24 cellular contexts compared by ENCODE assay signal in the genomic region with DNA sequence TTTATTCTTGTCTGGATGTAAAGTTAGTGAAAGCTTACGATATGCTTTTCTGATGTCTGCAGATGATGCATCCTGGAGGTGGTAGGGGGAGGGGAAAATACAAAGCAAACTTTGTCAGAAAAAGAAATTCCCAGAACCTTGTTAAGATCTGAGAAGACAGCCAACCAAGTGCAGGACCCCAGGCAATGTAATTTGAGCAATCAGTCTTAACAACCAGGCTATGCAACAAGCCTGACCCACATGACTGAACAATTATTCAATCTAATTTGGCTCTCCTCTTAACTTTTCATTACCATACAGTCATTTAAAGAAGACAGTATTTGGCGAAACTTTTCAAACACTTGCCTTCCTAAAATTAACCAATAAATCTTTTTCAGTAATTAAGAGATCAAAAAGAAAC.
A peak's percentile ranks its signal among the peaks of the same experiment; 100 is the strongest.
DNase-seq lines count a peak whose midpoint lies in the region; ATAC-seq, FAIRE-seq and TF ChIP-seq lines count a peak whose summit lies in the region.
"Had no signal": no experiment of that assay in that cellular context is flagged by ENCODE, and none has a peak within 500 bp of the region (broad histone marks: within the 10 kb centered on the region; RNA-seq: fewer than 3 reads in every experiment).

No MANE protein-coding gene starts in this region.

- H3K4me3 ChIP-seq in A673 (ENCODE audit: low read depth, low read length, poor library complexity, severe bottlenecking): no peak overlapping the region
- H3K4me3 ChIP-seq in IMR-90 (ENCODE audit: insufficient read depth, low read depth, low read length): no peak overlapping the region
- H3K4me3 ChIP-seq in K562: no peak overlapping the region
- H3K4me3 ChIP-seq: right lobe of liver, SJSA1, transverse colon had no signal

- H3K4me1 Mint-ChIP-seq in activated CD8-positive, alpha-beta T cell treated with anti-CD3 and anti-CD28 coated beads, Interleukin-2, amount 10 ng/mL, durations not matched to agents 7 days and 5 days (ENCODE audit: low read depth): no peaks in the 10 kb centered on the region
- H3K4me1 Mint-ChIP-seq: activated CD8-positive, alpha-beta memory T cell treated with anti-CD3 and anti-CD28 coated beads, Interleukin-2, amount 10 ng/mL, durations not matched to agents 7 days and 5 days had no signal

- FAIRE-seq in K562 (lab: Jason Lieb, UNC): peak; percentile 83
- FAIRE-seq: GM18507 had no signal

- H3K18ac ChIP-seq in IMR-90 (ENCODE audit: low read depth, low read length): peak overlapping the region; percentile 59; the same call in 1 of the 2 replicates

- H3K23ac ChIP-seq in IMR-90 (ENCODE audit: low read depth, low read length): no peak overlapping the region

- H3K9me3 ChIP-seq in A673 (ENCODE audit: low read depth, low read length, poor library complexity, severe bottlenecking): no peaks in the 10 kb centered on the region
- no peaks in the 10 kb centered on the region for H3K9me3 ChIP-seq in IMR-90 (ENCODE audit: control insufficient read depth, insufficient read depth, low read length)
- no peaks in the 10 kb centered on the region for H3K9me3 ChIP-seq in K562 (replicated peaks; ENCODE audit: control insufficient read depth, insufficient read depth, low read depth, low read length)
- H3K9me3 ChIP-seq: right lobe of liver, SJSA1, transverse colon had no signal

- H3K27ac ChIP-seq in A673 (ENCODE audit: low read depth, low read length, poor library complexity, severe bottlenecking) (no peak overlapping the region), IMR-90 (ENCODE audit: insufficient read depth, low read length) (no peak overlapping the region), K562 (ENCODE audit: extremely low read depth, low read depth, low read length) (peak overlapping the region; percentile 26; the same call in 1 of the 3 replicates)
- H3K27ac ChIP-seq: right lobe of liver, transverse colon had no signal

- no peak for TF ChIP-seq POLR2A in IMR-90 (IDR thresholded peaks at IDR 0.05; ENCODE audit: low read depth, low read length)
- TF ChIP-seq POLR2A in K562 (conservative IDR thresholded peaks at IDR 0.05): no peak

- H3K56ac ChIP-seq in IMR-90 (ENCODE audit: extremely low read depth, insufficient read depth, low read length): no peak overlapping the region

- H3K36me3 Mint-ChIP-seq in activated CD8-positive, alpha-beta T cell treated with anti-CD3 and anti-CD28 coated beads, Interleukin-2, amount 10 ng/mL, durations not matched to agents 7 days and 5 days (ENCODE audit: low read depth): peaks cover 2% of the 10 kb centered on the region
- H3K36me3 Mint-ChIP-seq: activated CD8-positive, alpha-beta memory T cell treated with anti-CD3 and anti-CD28 coated beads, Interleukin-2, amount 10 ng/mL, durations not matched to agents 7 days and 5 days had no signal

- H2AFZ ChIP-seq in IMR-90 (replicated peaks; ENCODE audit: low read length, poor library complexity): no peak overlapping the region
- H2AFZ ChIP-seq in K562 (ENCODE audit: low read depth, low read length): no peak overlapping the region

- no peak overlapping the region for H3K9ac ChIP-seq in IMR-90 (ENCODE audit: low read depth, low read length)
- H3K9ac ChIP-seq in K562 (ENCODE audit: insufficient read depth in 1 of 2, low read depth in 2 of 2, low read length in 2 of 2): no peak overlapping the region

- in situ Hi-C loops in IMR-90 (cut with MboI; ENCODE audit: low sequenced_read_pairs): no loop called here
- in situ Hi-C loops in K562 (cut with MboI): loop anchor here (25.0 kb wide), 1 partner anchor 442 kb away; no protein-coding TSS in a partner anchor

- ATAC-seq in IMR-90 (ENCODE audit: low read depth): no peak
- peak; percentile 59 for ATAC-seq in K562
- no peak for ATAC-seq in activated CD8-positive, alpha-beta T cell treated with anti-CD3 and anti-CD28 coated beads, Interleukin-2, amount 10 ng/mL, durations not matched to agents 7 days and 5 days
- ATAC-seq: activated CD8-positive, alpha-beta memory T cell treated with anti-CD3 and anti-CD28 coated beads, Interleukin-2, amount 10 ng/mL, durations not matched to agents 7 days and 5 days; left lobe of liver; right lobe of liver; stimulated activated naive CD8-positive, alpha-beta T cell treated with anti-CD3 and anti-CD28 coated beads, Interleukin-15, Interleukin-2, amounts not matched to agents 100 U/mL and 50 U/mL, for 24 hours had no signal

- TF ChIP-seq RAD21 in IMR-90 (IDR thresholded peaks at IDR 0.05; ENCODE audit: low read length) (no peak), K562 (CRISPR knock-in tag; conservative IDR thresholded peaks at IDR 0.05 in 1 of 2, IDR thresholded peaks at IDR 0.05 in 1 of 2) (no peak)

- peaks cover 21 to 27% of the 10 kb centered on the region in 2 experiments for H3K79me1 ChIP-seq in IMR-90 (ENCODE audit: low read depth in 1 of 2, low read length in 2 of 2)

- POLR2A ChIA-PET in A673 (lab: Charles Lee; ENCODE audit: low non-redundant PET) (no interaction called here), IMR-90 (lab: Charles Lee; ENCODE audit: unreplicated experiment) (no interaction called here), K562 (lab: Yijun Ruan, JAX) (no interaction called here)
- POLR2A ChIA-PET in activated CD8-positive, alpha-beta T cell treated with anti-CD3 and anti-CD28 coated beads, Interleukin-2, amount 10 ng/mL, durations not matched to agents 7 days and 5 days (lab: Charles Lee): no interaction called here

- TF ChIP-seq CTCF in A673 (conservative IDR thresholded peaks at IDR 0.05; ENCODE audit: low read depth, low read length) (no peak), IMR-90 (conservative IDR thresholded peaks at IDR 0.05; ENCODE audit: low read depth, low read length) (no peak), K562 (IDR thresholded peaks at IDR 0.05 in 2 of 3, conservative IDR thresholded peaks at IDR 0.05 in 1 of 3; ENCODE audit: insufficient read depth in 2 of 3, low read depth in 1 of 3, low read length in 3 of 3) (no peak)

- peaks cover 50% of the 10 kb centered on the region for H3K79me2 ChIP-seq in K562 (ENCODE audit: control insufficient read depth, insufficient read depth, low read length)

- peak overlapping the region; percentile 53; the same call in 1 of the 2 replicates for H4K91ac ChIP-seq in IMR-90 (ENCODE audit: insufficient read depth, low read depth, low read length)

- peak; percentile 44 for DNase-seq in A673 (ENCODE audit: low spot score)
- peak; percentile 5 for DNase-seq in IMR-90
- peak; percentile 13 to 71 (median 34) for DNase-seq in K562 (ENCODE audit: extremely low read depth in 1 of 4, low spot score in 3 of 4)
- peak; percentile 53 for DNase-seq in left kidney (ENCODE audit: low read depth, low spot score)
- DNase-seq in GDM1 (lab: John Stamatoyannopoulos, UW): no peak
- no peak for DNase-seq in NCI-H446 treated with DMSO at 0.1 percent for 48 hours (lab: John Stamatoyannopoulos, UW)
- DNase-seq in NCI-H2107 (lab: John Stamatoyannopoulos, UW): no peak
- no peak for DNase-seq in activated CD8-positive, alpha-beta T cell treated with anti-CD3 and anti-CD28 coated beads, Interleukin-2, amount 10 ng/mL, durations not matched to agents 7 days and 5 days
- DNase-seq: ACHN; activated CD8-positive, alpha-beta memory T cell treated with anti-CD3 and anti-CD28 coated beads, Interleukin-2, amount 10 ng/mL, durations not matched to agents 7 days and 5 days; activated gamma-delta T cell; amniotic stem cell; cerebellar nuclear complex; GOT3; hypothalamus; NCI-H187; NCI-H524 treated with DMSO at 0.1 percent for 48 hours; right lobe of liver; stimulated activated naive CD8-positive, alpha-beta T cell treated with anti-CD3 and anti-CD28 coated beads, Interleukin-15, Interleukin-2, amounts not matched to agents 100 U/mL and 50 U/mL, for 24 hours; T1000; transverse colon had no signal

- H3K27ac Mint-ChIP-seq in activated CD8-positive, alpha-beta T cell treated with anti-CD3 and anti-CD28 coated beads, Interleukin-2, amount 10 ng/mL, durations not matched to agents 7 days and 5 days: no peak overlapping the region
- H3K27ac Mint-ChIP-seq: activated CD8-positive, alpha-beta memory T cell treated with anti-CD3 and anti-CD28 coated beads, Interleukin-2, amount 10 ng/mL, durations not matched to agents 7 days and 5 days had no signal

- H3K14ac ChIP-seq in IMR-90 (replicated peaks; ENCODE audit: low read depth, low read length): no peak overlapping the region

- no peak overlapping the region for H3K4ac ChIP-seq in IMR-90 (ENCODE audit: low read depth, low read length)

- H2BK15ac ChIP-seq in IMR-90 (ENCODE audit: low read depth, low read length): no peak overlapping the region

- no peak; the same call in 1 of the 2 replicates for TF ChIP-seq EP300 in K562 (IDR thresholded peaks at IDR 0.05; ENCODE audit: low read length)

- H2BK5ac ChIP-seq in IMR-90 (ENCODE audit: low read depth, low read length, poor library complexity, severe bottlenecking): no peak overlapping the region

- WGBS in IMR-90 (ENCODE audit: extremely low coverage in 2 of 2, insufficient read length in 1 of 2), 2 experiments: 100% methylated on average over 1 of the region's 2 CpGs; no CpG with 5 or more reads in 1 of the 2 experiments
- 18% methylated on average over 2 of the region's 2 CpGs for WGBS in K562 (ENCODE audit: insufficient coverage, low coverage, missing lambda C conversion rate)

- H3K27me3 ChIP-seq in A673 (replicated peaks; ENCODE audit: insufficient read depth, low read depth, low read length, poor library complexity) (no peaks in the 10 kb centered on the region), IMR-90 (ENCODE audit: control insufficient read depth, insufficient read depth, low read length) (no peaks in the 10 kb centered on the region), K562 (ENCODE audit: control insufficient read depth in 2 of 2, insufficient read depth in 2 of 2, low read length in 2 of 2) (no peaks in the 10 kb centered on the region)
- H3K27me3 ChIP-seq: right lobe of liver, SJSA1, transverse colon had no signal

- H3K9me1 ChIP-seq in IMR-90 (ENCODE audit: insufficient read depth, low read length) (peaks cover 3% of the 10 kb centered on the region), K562 (ENCODE audit: control insufficient read depth, insufficient read depth, low read length) (no peaks in the 10 kb centered on the region)

- 0 out of 4 replicates have a peak overlapping the region, but pooled peaks of 1 of the 2 experiments have one; percentile 2 for H4K8ac ChIP-seq in IMR-90 (ENCODE audit: low read depth in 2 of 2, low read length in 2 of 2)

- H4K20me1 ChIP-seq in IMR-90 (ENCODE audit: insufficient read depth, low read length) (no peaks in the 10 kb centered on the region), K562 (replicated peaks; ENCODE audit: control insufficient read depth, insufficient read depth, low read length) (no peaks in the 10 kb centered on the region)

- dilution Hi-C loops in IMR-90 (cut with HindIII; ENCODE audit: low sequenced_read_pairs, unreplicated experiment): no loop called here

- CTCF ChIA-PET in A673 (lab: Charles Lee) (no interaction called here), IMR-90 (lab: Yijun Ruan, JAX) (no interaction called here), K562 (lab: Yijun Ruan, JAX; ENCODE audit: low intra/inter-chr PET ratio) (no interaction called here)
- CTCF ChIA-PET in activated CD8-positive, alpha-beta T cell treated with anti-CD3 and anti-CD28 coated beads, Interleukin-2, amount 10 ng/mL, durations not matched to agents 7 days and 5 days (lab: Charles Lee): no interaction called here

- H2BK20ac ChIP-seq in IMR-90 (ENCODE audit: low read depth, low read length): no peak overlapping the region; the same call in 1 of the 2 replicates

- intact Hi-C loops in A673 (cut with micrococcal nuclease; ENCODE audit: unreplicated experiment) (no loop called here), IMR-90 (cut with micrococcal nuclease) (no loop called here), K562 (cut with micrococcal nuclease) (no loop called here)

- H3K4me3 Mint-ChIP-seq in activated CD8-positive, alpha-beta T cell treated with anti-CD3 and anti-CD28 coated beads, Interleukin-2, amount 10 ng/mL, durations not matched to agents 7 days and 5 days: no peak overlapping the region
- H3K4me3 Mint-ChIP-seq: activated CD8-positive, alpha-beta memory T cell treated with anti-CD3 and anti-CD28 coated beads, Interleukin-2, amount 10 ng/mL, durations not matched to agents 7 days and 5 days had no signal

- no peak overlapping the region; the same call in 1 of the 2 replicates for H4K5ac ChIP-seq in IMR-90 (ENCODE audit: low read depth, low read length)

- no peak overlapping the region for H3K4me2 ChIP-seq in IMR-90 (ENCODE audit: low read depth, low read length)
- H3K4me2 ChIP-seq in K562 (ENCODE audit: insufficient read depth, low read length): no peak overlapping the region

- no peaks in the 10 kb centered on the region for H3K27me3 Mint-ChIP-seq in activated CD8-positive, alpha-beta T cell treated with anti-CD3 and anti-CD28 coated beads, Interleukin-2, amount 10 ng/mL, durations not matched to agents 7 days and 5 days (ENCODE audit: low read depth)
- H3K27me3 Mint-ChIP-seq: activated CD8-positive, alpha-beta memory T cell treated with anti-CD3 and anti-CD28 coated beads, Interleukin-2, amount 10 ng/mL, durations not matched to agents 7 days and 5 days had no signal

- H2BK120ac ChIP-seq in IMR-90 (ENCODE audit: low read depth, low read length): no peak overlapping the region

- no peak overlapping the region for H2AK9ac ChIP-seq in IMR-90 (replicated peaks; ENCODE audit: low read depth, low read length, poor library complexity)

- no peaks in the 10 kb centered on the region for H3K36me3 ChIP-seq in A673 (ENCODE audit: insufficient read depth, low read length, poor library complexity, severe bottlenecking)
- no peaks in the 10 kb centered on the region for H3K36me3 ChIP-seq in IMR-90 (ENCODE audit: control insufficient read depth, insufficient read depth, low read length)
- H3K36me3 ChIP-seq in K562 (ENCODE audit: control insufficient read depth, insufficient read depth, low read length): no peaks in the 10 kb centered on the region; the same call in 2 of the 3 replicates
- H3K36me3 ChIP-seq: right lobe of liver, SJSA1, transverse colon had no signal

- BruUV-seq in A673 (replicated peaks; lab: Mats Ljungman, UMichigan) (no TSS peak), IMR-90 (replicated peaks; lab: Mats Ljungman, UMichigan) (no TSS peak), K562 (replicated peaks; lab: Mats Ljungman, UMichigan) (no TSS peak)

- H3K4me1 ChIP-seq in A673 (ENCODE audit: insufficient read depth, low read length, poor library complexity, severe bottlenecking): peaks cover 32% of the 10 kb centered on the region
- peaks cover 9% of the 10 kb centered on the region for H3K4me1 ChIP-seq in IMR-90 (ENCODE audit: control insufficient read depth, insufficient read depth, low read length)
- H3K4me1 ChIP-seq in K562 (replicated peaks in 1 of 2; ENCODE audit: control insufficient read depth in 2 of 2, insufficient read depth in 2 of 2, low read length in 2 of 2): peaks cover 0 to 26% of the 10 kb centered on the region in 2 experiments; a peak in 4 of 5 replicates
- H3K4me1 ChIP-seq: right lobe of liver had no signal

- H3K9me3 Mint-ChIP-seq in activated CD8-positive, alpha-beta T cell treated with anti-CD3 and anti-CD28 coated beads, Interleukin-2, amount 10 ng/mL, durations not matched to agents 7 days and 5 days (ENCODE audit: insufficient read depth): no peaks in the 10 kb centered on the region

- no peak overlapping the region for H2AK5ac ChIP-seq in IMR-90 (ENCODE audit: low read depth, low read length)

Comparison
In these comparisons a context has a peak if more than half of its experiments do, and no peak if none do; other contexts are left out.
1. DNase-seq: peak in A673 (single experiment), IMR-90 (single experiment), K562 (4 of 4) and left kidney (single experiment); none in GDM1 (single experiment), NCI-H446 treated with DMSO at 0.1 percent for 48 hours (single experiment), NCI-H2107 (single experiment) and activated CD8-positive, alpha-beta T cell treated with anti-CD3 and anti-CD28 coated beads, Interleukin-2, amount 10 ng/mL, durations not matched to agents 7 days and 5 days (single experiment).